In genomic region chr3:194672876-194673275, GRCh38 we compare ENCODE assay signal across 8 cellular contexts. TPM values are rescaled to one million over a fixed set of nuclear protein-coding genes. Genes with fewer than 3 reads are reported as not detected.
DNase-seq lines count a peak whose midpoint lies in the region; ATAC-seq and TF ChIP-seq lines count a peak whose summit lies in the region.

No MANE protein-coding gene starts in this region.

- peaks cover 16 to 38% (median 32%) of the 10 kb centered on the region in 4 donors for H3K4me1 Mint-ChIP-seq in naive thymus-derived CD8-positive, alpha-beta T cell

- H3K27me3 ChIP-seq in DND-41 (ENCODE audit: insufficient read depth, low read length, poor library complexity) (no peaks in the 10 kb centered on the region), dorsolateral prefrontal cortex (peaks cover 0 to 12% (median 0%) of the 10 kb centered on the region in 45 donors)

- ATAC-seq in DND-41 (ENCODE audit: insufficient read depth, low read depth) (no peak), GM18907 (IDR thresholded peaks at IDR 0.05; ENCODE audit: unreplicated experiment) (no peak)
- ATAC-seq in naive thymus-derived CD8-positive, alpha-beta T cell = no peak

- no peak for TF ChIP-seq CTCF in DND-41 (IDR thresholded peaks at IDR 0.05; ENCODE audit: borderline replicate concordance, extremely low read depth, low read length, poor library complexity, severe bottlenecking)
- no peak for TF ChIP-seq CTCF in dorsolateral prefrontal cortex (IDR thresholded peaks at IDR 0.05 in 54 of 56, conservative IDR thresholded peaks at IDR 0.05 in 2 of 56; ENCODE audit: low read depth in 1 of 56, partially characterized antibody in 56 of 56)
- TF ChIP-seq CTCF in GM10266 (IDR thresholded peaks at IDR 0.05; ENCODE audit: control insufficient read depth, insufficient read depth, low read depth, missing control alignments) = no peak

- peak overlapping the region; percentile 64 to 68; a peak in 3 of 4 replicates for H3K4me3 ChIP-seq in DND-41 (ENCODE audit: low read depth in 1 of 2, low read length in 2 of 2)
- H3K4me3 ChIP-seq in dorsolateral prefrontal cortex = peak overlapping the region; percentile 63 to 100 (median 91)

- peaks cover 42% of the 10 kb centered on the region for H3K79me2 ChIP-seq in DND-41 (ENCODE audit: insufficient read depth, low read length)

- peaks cover 0 to 19% (median 4%) of the 10 kb centered on the region in 3 donors for H3K36me3 Mint-ChIP-seq in naive thymus-derived CD8-positive, alpha-beta T cell

- POLR2A ChIA-PET in naive thymus-derived CD8-positive, alpha-beta T cell (lab: Charles Lee) = interaction anchor here (0.8 to 4.3 kb wide), 13 partner anchors 10 to 870 kb away, joined by 3 to 31 read pairs (median 7); partner anchors contain the start of genes ACAP2, ATP13A3, FAM43A and PPP1R2

- peaks cover 24% of the 10 kb centered on the region for H3K4me1 ChIP-seq in DND-41 (ENCODE audit: insufficient read depth, low read length)

- H3K27me3 Mint-ChIP-seq in naive thymus-derived CD8-positive, alpha-beta T cell = peaks cover 0 to 7% (median 0%) of the 10 kb centered on the region in 5 donors

- peaks cover 18% of the 10 kb centered on the region for H3K36me3 ChIP-seq in DND-41 (ENCODE audit: insufficient read depth, low read length)

- H3K9ac ChIP-seq in DND-41 (ENCODE audit: low read depth, low read length) = peak overlapping the region; percentile 65

- no peaks in the 10 kb centered on the region for H3K9me3 Mint-ChIP-seq in naive thymus-derived CD8-positive, alpha-beta T cell

- H3K27ac ChIP-seq in DND-41 (ENCODE audit: low read length) (peak overlapping the region; percentile 93; the same call in 1 of the 2 replicates), dorsolateral prefrontal cortex (peak overlapping the region; percentile 75 to 99 (median 93))

- H3K27ac Mint-ChIP-seq in naive thymus-derived CD8-positive, alpha-beta T cell = peak overlapping the region; percentile 88 to 100 (median 99)

- intact Hi-C loops in dorsolateral prefrontal cortex (cut with DNase I) = loop anchor here (2.0 to 10.0 kb wide), 3 partner anchors 186 to 852 kb away; partner anchors contain the start of gene ATP13A3 (in 1 of the 2)

- DNase-seq in DND-41 (no peak), NCI-H345 (lab: John Stamatoyannopoulos, UW) (peak; percentile 38), dorsolateral prefrontal cortex (no peak), NCI-H2081 treated with DMSO at 0.1 percent for 48 hours (lab: John Stamatoyannopoulos, UW) (no peak), SK-N-DZ (ENCODE audit: low spot score) (no peak), GM10266 (ENCODE audit: extremely low spot score) (no peak)
- no peak for DNase-seq in naive thymus-derived CD8-positive, alpha-beta T cell

- H4K20me1 ChIP-seq in DND-41 (ENCODE audit: insufficient read depth, low read length) = peaks cover 14% of the 10 kb centered on the region

- H2AFZ ChIP-seq in DND-41 (ENCODE audit: low read depth, low read length) = peak overlapping the region; percentile 92

- H3K9me3 ChIP-seq in DND-41 (ENCODE audit: insufficient read depth, low read length, severe bottlenecking) = no peaks in the 10 kb centered on the region

- peak overlapping the region; percentile 99 for H3K4me2 ChIP-seq in DND-41 (ENCODE audit: insufficient read depth, low read length)

- H3K4me3 Mint-ChIP-seq in naive thymus-derived CD8-positive, alpha-beta T cell = peak overlapping the region; percentile 39 to 100 (median 98)

RNA-seq across cellular contexts. Expression of gene LSG1, which starts 0.9 kb away (rescaled TPM):
- total RNA-seq in dorsolateral prefrontal cortex = 10 to 100 TPM; 19.3 to 41.3 (median 27.1) TPM
- total RNA-seq in naive thymus-derived CD8-positive, alpha-beta T cell = 10 to 100 TPM; 87.7 to 97.5 TPM
- 10 to 100 TPM; 23.0 to 42.8 (median 24.8) TPM for polyA plus RNA-seq in naive thymus-derived CD8-positive, alpha-beta T cell
- polyA plus RNA-seq in SK-N-DZ (2014; cell fraction: cytosol; rRNA removed) = 50.0 and 68.5 TPM in 2 replicates
- polyA plus RNA-seq in SK-N-DZ (2014; cell fraction: nucleus; rRNA removed) = 98.1 and 109 TPM in 2 replicates

RNA-seq across cellular contexts. Expression of gene FAM43A, which starts 12.8 kb away (rescaled TPM):
- 10 to 100 TPM in 29 of 120 experiments, 1 to 10 TPM in 91; 3.4 to 14.5 (median 8.3) TPM for total RNA-seq in dorsolateral prefrontal cortex
- 1 to 10 TPM; 3.5 to 3.8 TPM for total RNA-seq in naive thymus-derived CD8-positive, alpha-beta T cell
- polyA plus RNA-seq in naive thymus-derived CD8-positive, alpha-beta T cell = 1 to 10 TPM in 1 of 3 donors, under 1 TPM in 2; 0.40 to 1.1 (median 0.53) TPM
- 0.48 and 1.1 TPM in 2 replicates for polyA plus RNA-seq in SK-N-DZ (2014; cell fraction: cytosol; rRNA removed)
- polyA plus RNA-seq in SK-N-DZ (2014; cell fraction: nucleus; rRNA removed) = 1.2 and 2.2 TPM in 2 replicates

RNA-seq across cellular contexts. Expression of gene TMEM44, which starts 39.7 kb away (rescaled TPM):
- total RNA-seq in dorsolateral prefrontal cortex = 10 to 100 TPM in 119 of 120 experiments, 1 to 10 TPM in 1; 6.1 to 36.9 (median 20.8) TPM
- 1 to 10 TPM; 3.4 to 4.6 TPM for total RNA-seq in naive thymus-derived CD8-positive, alpha-beta T cell
- 1 to 10 TPM in 2 of 3 donors, under 1 TPM in 1; 0.14 to 2.0 (median 1.6) TPM for polyA plus RNA-seq in naive thymus-derived CD8-positive, alpha-beta T cell
- polyA plus RNA-seq in SK-N-DZ (2014; cell fraction: cytosol; rRNA removed) = 11.8 and 21.0 TPM in 2 replicates
- 42.9 and 51.7 TPM in 2 replicates for polyA plus RNA-seq in SK-N-DZ (2014; cell fraction: nucleus; rRNA removed)
